In the genomic region with DNA sequence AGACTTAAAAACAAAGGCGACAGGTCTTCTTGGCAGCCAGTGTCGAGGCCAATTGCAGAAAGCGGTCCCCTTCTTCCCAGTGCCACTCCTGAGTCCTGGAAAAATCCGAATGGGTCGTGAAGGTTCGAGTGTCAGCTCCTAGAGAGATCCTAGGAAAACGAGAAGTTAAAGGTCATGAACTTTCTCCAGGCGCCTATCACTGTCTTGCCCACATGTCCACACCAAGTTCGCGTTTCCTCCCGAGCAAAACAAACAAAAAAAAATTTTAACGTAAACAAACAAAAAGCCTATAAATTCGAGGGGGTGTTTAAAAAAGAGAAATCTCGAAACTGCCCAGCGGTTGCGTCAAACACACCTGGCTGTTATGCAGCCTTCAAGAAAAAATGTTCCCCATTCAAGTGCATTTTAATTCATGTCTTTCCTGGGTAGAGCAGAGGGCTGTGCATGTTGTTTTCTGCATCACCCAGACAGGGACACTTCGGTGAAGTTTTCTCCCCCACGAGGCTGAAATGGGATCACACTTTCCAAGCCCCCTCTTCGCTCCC, we compare ENCODE assay signal across 8 cellular contexts. TPM values are rescaled to one million over a fixed set of nuclear protein-coding genes. Genes with fewer than 3 reads are reported as not detected.
DNase-seq lines count a peak whose midpoint lies in the region; ATAC-seq and TF ChIP-seq lines count a peak whose summit lies in the region.

No MANE protein-coding gene starts in this region.

- H3K27me3 ChIP-seq in adipocyte (replicated peaks; ENCODE audit: control insufficient read depth, insufficient read depth, low read length) (no peaks in the 10 kb centered on the region), upper lobe of left lung (no peaks in the 10 kb centered on the region)

- 8 to 13% methylated on average over 19 of the region's 19 CpGs for WGBS in lower leg skin, 2 donors
- WGBS in upper lobe of left lung, 2 donors: 1 to 6% methylated on average over 19 of the region's 19 CpGs

- H3K9ac ChIP-seq in adipocyte (ENCODE audit: low read length): peak overlapping the region; percentile 96

- ATAC-seq in HG02943 (IDR thresholded peaks at IDR 0.05; ENCODE audit: low read depth, unreplicated experiment): peak; percentile 1
- no peak for ATAC-seq in upper lobe of left lung (ENCODE audit: low FRiP score in 2 of 2)
- no peak for ATAC-seq in GM21825 (IDR thresholded peaks at IDR 0.05; ENCODE audit: unreplicated experiment)
- ATAC-seq in HG02610 (IDR thresholded peaks at IDR 0.05; ENCODE audit: unreplicated experiment): no peak

- peak; percentile 60 for DNase-seq in DMS53 (lab: John Stamatoyannopoulos, UW)
- no peak for DNase-seq in adipocyte (ENCODE audit: low read depth)
- DNase-seq in lower leg skin (ENCODE audit: low spot score in 2 of 2): no peak
- no peak for DNase-seq in upper lobe of left lung
- DNase-seq in NCI-H345 treated with DMSO at 0.1 percent for 48 hours (lab: John Stamatoyannopoulos, UW; ENCODE audit: unreplicated experiment): no peak

- TF ChIP-seq CTCF in lower leg skin (IDR thresholded peaks at IDR 0.05): no peak
- no peak for TF ChIP-seq CTCF in upper lobe of left lung (IDR thresholded peaks at IDR 0.05)

- H3K36me3 ChIP-seq in adipocyte (ENCODE audit: control insufficient read depth, insufficient read depth, low read length, severe bottlenecking) (peaks cover 5% of the 10 kb centered on the region), upper lobe of left lung (no peaks in the 10 kb centered on the region)

- no peak for TF ChIP-seq EP300 in upper lobe of left lung (IDR thresholded peaks at IDR 0.05)

- peak overlapping the region; percentile 89 to 98 (median 92) for H3K27ac ChIP-seq in upper lobe of left lung

- H3K4me3 ChIP-seq in adipocyte (ENCODE audit: low read length): peak overlapping the region; percentile 90
- peak overlapping the region; percentile 69 for H3K4me3 ChIP-seq in lower leg skin (ENCODE audit: low read depth, poor library complexity, severe bottlenecking)
- peak overlapping the region; percentile 61 to 79 (median 68) for H3K4me3 ChIP-seq in upper lobe of left lung

- intact Hi-C loops in lower leg skin (cut with DNase I; ENCODE audit: low total_unique reads): no loop called here

- H3K9me3 ChIP-seq in adipocyte (ENCODE audit: control insufficient read depth, low read length) (no peaks in the 10 kb centered on the region), upper lobe of left lung (no peaks in the 10 kb centered on the region)

- TF ChIP-seq POLR2A in lower leg skin (IDR thresholded peaks at IDR 0.05) (no peak), upper lobe of left lung (IDR thresholded peaks at IDR 0.05) (no peak)

- peaks cover 41% of the 10 kb centered on the region for H3K4me1 ChIP-seq in adipocyte (ENCODE audit: control insufficient read depth, insufficient read depth, low read length)
- H3K4me1 ChIP-seq in upper lobe of left lung: peaks cover 33 to 40% (median 37%) of the 10 kb centered on the region in 4 donors

RNA-seq across cellular contexts. Expression of a gene that starts 1.5 kb away (rescaled TPM):
- total RNA-seq in lower leg skin: 10 to 100 TPM; 26.5 to 43.6 (median 31.6) TPM
- 10 to 100 TPM; 63.9 to 88.8 (median 73.5) TPM for total RNA-seq in upper lobe of left lung
